9 cellular contexts compared by ENCODE assay signal in genomic region chr12:128829870-128830504, GRCh38. TPM values are rescaled to one million over a fixed set of nuclear protein-coding genes. Genes with fewer than 3 reads are reported as not detected.
DNase-seq lines count a peak whose midpoint lies in the region; ATAC-seq and TF ChIP-seq lines count a peak whose summit lies in the region.
"Had no signal": no experiment of that assay in that cellular context is flagged by ENCODE, and none has a peak within 500 bp of the region (broad histone marks: within the 10 kb centered on the region; RNA-seq: fewer than 3 reads in every experiment).

No MANE protein-coding gene starts in this region.

- CTCF ChIA-PET in MCF 10A (lab: Yijun Ruan, JAX), result no interaction called here

- no peak for TF ChIP-seq POLR2A in transverse colon (IDR thresholded peaks at IDR 0.05)

- no peak for TF ChIP-seq CTCF in GM13977 (IDR thresholded peaks at IDR 0.05; ENCODE audit: extremely low read depth, insufficient read depth, missing control alignments)
- no peak for TF ChIP-seq CTCF in transverse colon (IDR thresholded peaks at IDR 0.05)
- no peak for TF ChIP-seq CTCF in MCF 10A (IDR thresholded peaks at IDR 0.05; ENCODE audit: unreplicated experiment)

- peak; percentile 78 for DNase-seq in GM13977 (ENCODE audit: low spot score)
- DNase-seq in activated naive CD8-positive, alpha-beta T cell treated with anti-CD3 and anti-CD28 coated beads for 36 hours, result peak; percentile 15
- peak; percentile 38 for DNase-seq in transverse colon
- DNase-seq in NCI-H1417 treated with DMSO at 0.1 percent for 48 hours (lab: John Stamatoyannopoulos, UW), result no peak
- no peak for DNase-seq in DMS79 treated with DMSO at 0.1 percent for 48 hours (lab: John Stamatoyannopoulos, UW)
- DNase-seq in MCF 10A (ENCODE audit: unreplicated experiment), result no peak

- no peak overlapping the region for H3K4me3 Mint-ChIP-seq in activated naive CD8-positive, alpha-beta T cell treated with anti-CD3 and anti-CD28 coated beads for 36 hours
- H3K4me3 Mint-ChIP-seq in MCF 10A (ENCODE audit: unreplicated experiment), result no peak overlapping the region

- H3K36me3 Mint-ChIP-seq in activated naive CD8-positive, alpha-beta T cell treated with anti-CD3 and anti-CD28 coated beads for 36 hours, result peaks cover 4% of the 10 kb centered on the region
- H3K36me3 Mint-ChIP-seq in MCF 10A (ENCODE audit: insufficient read depth, unreplicated experiment), result no peaks in the 10 kb centered on the region

- H3K27ac Mint-ChIP-seq in activated naive CD8-positive, alpha-beta T cell treated with anti-CD3 and anti-CD28 coated beads for 36 hours, result peak overlapping the region; percentile 73
- no peak overlapping the region for H3K27ac Mint-ChIP-seq in MCF 10A (ENCODE audit: low read depth, unreplicated experiment)

- intact Hi-C loops in transverse colon (cut with DNase I; ENCODE audit: low total_unique reads) (no loop called here), MCF 10A (cut with micrococcal nuclease) (no loop called here)

- no peak for TF ChIP-seq EP300 in transverse colon (IDR thresholded peaks at IDR 0.05; ENCODE audit: low read depth)

- H3K9me3 ChIP-seq in transverse colon, result no peaks in the 10 kb centered on the region
- H3K9me3 ChIP-seq: body of pancreas had no signal

- POLR2A ChIA-PET in MCF 10A (lab: Yijun Ruan, JAX), result interaction anchor here (0.6 kb wide), 1 partner anchor 642 kb away, joined by 3 read pairs; no protein-coding TSS in a partner anchor

- in situ Hi-C loops in GM13977 (cut with MboI; ENCODE audit: low pct_unique_long_range_greater_than_20kb, low sequenced_read_pairs, unreplicated experiment) (no loop called here), transverse colon (cut with MboI; ENCODE audit: low pct_ligation_motif_present in 1 of 4, low pct_unique_long_range_greater_than_20kb in 1 of 4, low sequenced_read_pairs in 3 of 4) (no loop called here)

- H3K36me3 ChIP-seq in transverse colon, result no peaks in the 10 kb centered on the region

- H3K9me3 Mint-ChIP-seq in activated naive CD8-positive, alpha-beta T cell treated with anti-CD3 and anti-CD28 coated beads for 36 hours, result peaks cover 2% of the 10 kb centered on the region
- H3K9me3 Mint-ChIP-seq in MCF 10A (ENCODE audit: unreplicated experiment), result no peaks in the 10 kb centered on the region

- H3K27ac ChIP-seq in transverse colon, result no peak overlapping the region
- H3K27ac ChIP-seq: body of pancreas had no signal

- WGBS in transverse colon (ENCODE audit: low coverage in 1 of 2), 2 donors, result 50 to 53% methylated on average over 1 to 8 of the region's 8 CpGs

- peaks cover 12% of the 10 kb centered on the region for H3K4me1 Mint-ChIP-seq in activated naive CD8-positive, alpha-beta T cell treated with anti-CD3 and anti-CD28 coated beads for 36 hours
- H3K4me1 Mint-ChIP-seq in MCF 10A (ENCODE audit: insufficient read depth, unreplicated experiment), result no peaks in the 10 kb centered on the region

- no TSS peak for BruUV-seq in MCF 10A (replicated peaks; lab: Mats Ljungman, UMichigan)

- H3K4me1 ChIP-seq in transverse colon, result no peaks in the 10 kb centered on the region
- H3K4me1 ChIP-seq: body of pancreas had no signal

- H3K27me3 Mint-ChIP-seq in activated naive CD8-positive, alpha-beta T cell treated with anti-CD3 and anti-CD28 coated beads for 36 hours, result peaks cover 11% of the 10 kb centered on the region
- H3K27me3 Mint-ChIP-seq in MCF 10A (ENCODE audit: insufficient read depth, unreplicated experiment), result no peaks in the 10 kb centered on the region

- H3K4me3 ChIP-seq in transverse colon, result no peak overlapping the region
- H3K4me3 ChIP-seq: body of pancreas had no signal

- H3K27me3 ChIP-seq in transverse colon, result no peaks in the 10 kb centered on the region
- H3K27me3 ChIP-seq: body of pancreas had no signal

- ATAC-seq in GM21367 (IDR thresholded peaks at IDR 0.05; ENCODE audit: unreplicated experiment) (peak; percentile 88), HG03558 (IDR thresholded peaks at IDR 0.05; ENCODE audit: extremely low read depth, unreplicated experiment) (peak; percentile 84)
- ATAC-seq: body of pancreas had no signal

RNA-seq across cellular contexts. Expression of gene SLC15A4, which starts 6.2 kb away (rescaled TPM):
- total RNA-seq in activated naive CD8-positive, alpha-beta T cell treated with anti-CD3 and anti-CD28 coated beads for 36 hours, result 10 to 100 TPM; 18.6 to 22.0 TPM
- total RNA-seq in transverse colon (10 to 100 TPM; 13.1 to 41.2 (median 32.7) TPM), MCF 10A (2022) (29.2 and 32.0 TPM in 2 replicates)

RNA-seq across cellular contexts. Expression of gene GLT1D1, which starts 23.3 kb away (rescaled TPM):
- under 1 TPM; 0.27 to 0.30 TPM for total RNA-seq in activated naive CD8-positive, alpha-beta T cell treated with anti-CD3 and anti-CD28 coated beads for 36 hours
- total RNA-seq in transverse colon (not detected), MCF 10A (2022) (not detected in 2 replicates)
- total RNA-seq: body of pancreas had no signal

Comparison
In these comparisons a context has a peak if more than half of its experiments do, and no peak if none do; other contexts are left out.
1. DNase-seq: peak in GM13977 (single experiment), activated naive CD8-positive, alpha-beta T cell treated with anti-CD3 and anti-CD28 coated beads for 36 hours (single experiment) and transverse colon (single experiment); none in NCI-H1417 treated with DMSO at 0.1 percent for 48 hours (single experiment), DMS79 treated with DMSO at 0.1 percent for 48 hours (single experiment) and MCF 10A (single experiment).